ENCODE assay signal across 8 cellular contexts in the genomic region with DNA sequence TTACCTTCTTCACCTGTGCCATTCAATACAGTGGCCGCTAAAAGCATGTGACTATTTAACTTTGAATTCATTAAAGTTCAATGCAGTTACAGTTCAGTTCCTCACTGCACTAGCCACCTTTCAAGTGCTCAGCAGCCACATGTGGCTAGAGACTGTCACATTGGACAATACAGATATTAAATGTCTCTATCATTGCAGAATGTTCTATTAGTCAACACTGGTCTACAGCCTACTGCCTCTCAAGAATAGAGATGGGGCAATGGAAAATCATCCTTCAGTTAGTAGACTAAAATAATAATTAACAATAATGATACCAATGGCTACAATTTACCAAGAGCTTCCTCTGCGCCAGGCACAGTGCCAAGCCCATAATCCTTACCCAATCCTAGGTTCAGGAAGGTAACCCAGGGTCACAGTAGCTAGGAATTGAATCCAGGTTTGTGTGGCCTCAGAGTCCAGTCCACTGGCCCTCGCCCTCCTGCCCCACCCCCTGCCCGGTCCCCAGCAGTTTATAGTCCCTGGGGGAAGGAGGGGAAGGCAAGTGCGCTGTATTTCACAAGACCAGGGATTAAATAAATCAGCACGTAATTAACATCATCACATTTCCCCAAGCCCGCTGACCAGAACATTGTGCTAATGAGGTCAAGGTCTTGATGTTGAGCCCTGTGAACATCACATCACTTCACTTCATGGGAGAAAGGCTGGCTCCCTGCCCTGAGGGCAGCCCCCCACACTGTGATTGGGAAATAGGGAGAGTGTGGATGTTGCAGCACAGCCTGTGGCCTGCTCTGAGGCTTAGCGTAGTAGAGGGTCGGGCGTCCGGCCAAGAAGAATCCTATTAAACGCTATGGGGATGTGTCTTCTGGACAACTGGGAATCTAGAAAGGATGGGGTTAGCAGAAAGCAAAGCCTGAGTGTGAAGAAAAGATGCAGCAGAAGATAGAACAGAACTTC.
DNase-seq lines count a peak whose midpoint lies in the region; TF ChIP-seq lines count a peak whose summit lies in the region.
"Had no signal": no experiment of that assay in that cellular context is flagged by ENCODE, and none has a peak within 500 bp of the region (broad histone marks: within the 10 kb centered on the region; RNA-seq: fewer than 3 reads in every experiment).

No MANE protein-coding gene starts in this region.

- intact Hi-C loops in spleen (cut with DNase I; ENCODE audit: low total_unique reads), result no loop called here

- H3K9me3 ChIP-seq in spleen, result no peaks in the 10 kb centered on the region

- peak overlapping the region in 5 of 8 donors; percentile 33 to 42 (median 37) for H3K27ac ChIP-seq in spleen

- no peaks in the 10 kb centered on the region for H3K27me3 ChIP-seq in spleen (replicated peaks in 1 of 7)

- H3K4me3 ChIP-seq in foreskin fibroblast (ENCODE audit: low read depth in 1 of 2, low read length in 2 of 2) (no peak overlapping the region), spleen (no peak overlapping the region)

- no peaks in the 10 kb centered on the region for H3K36me3 ChIP-seq in spleen

- 46 to 73% (median 67%) methylated on average over 12 of the region's 12 CpGs for WGBS in spleen, 5 donors

- H3K4me1 ChIP-seq in spleen, result peaks cover 6 to 38% (median 25%) of the 10 kb centered on the region in 6 donors

- no peak for TF ChIP-seq POLR2A in spleen (IDR thresholded peaks at IDR 0.05)

- DNase-seq in GM04504 (ENCODE audit: low read depth) (peak; percentile 90), NCI-H82 treated with DMSO at 0.1 percent for 48 hours (lab: John Stamatoyannopoulos, UW; ENCODE audit: unreplicated experiment) (peak; percentile 61), foreskin fibroblast (peak; percentile 65 to 82), spleen (no peak), occipital lobe (lab: John Stamatoyannopoulos, UW) (no peak), amniotic stem cell (lab: John Stamatoyannopoulos, UW) (no peak)
- no peak for DNase-seq in activated naive CD4-positive, alpha-beta T cell (lab: John Stamatoyannopoulos, UW)
- DNase-seq: NCI-H524 had no signal

- TF ChIP-seq CTCF in foreskin fibroblast (IDR thresholded peaks at IDR 0.05; ENCODE audit: low read depth, low read length) (no peak), spleen (IDR thresholded peaks at IDR 0.05 in 8 of 11, conservative IDR thresholded peaks at IDR 0.05 in 3 of 11) (no peak)

Comparison
In these comparisons a context has a peak if more than half of its experiments do, and no peak if none do; other contexts are left out.
1. DNase-seq: peak in GM04504 (single experiment), NCI-H82 treated with DMSO at 0.1 percent for 48 hours (single experiment) and foreskin fibroblast (2 of 2); none in spleen (single experiment), occipital lobe (single experiment), amniotic stem cell (single experiment) and activated naive CD4-positive, alpha-beta T cell (0 of 4).